ENCODE assay signal across 7 cellular contexts in the genomic region with DNA sequence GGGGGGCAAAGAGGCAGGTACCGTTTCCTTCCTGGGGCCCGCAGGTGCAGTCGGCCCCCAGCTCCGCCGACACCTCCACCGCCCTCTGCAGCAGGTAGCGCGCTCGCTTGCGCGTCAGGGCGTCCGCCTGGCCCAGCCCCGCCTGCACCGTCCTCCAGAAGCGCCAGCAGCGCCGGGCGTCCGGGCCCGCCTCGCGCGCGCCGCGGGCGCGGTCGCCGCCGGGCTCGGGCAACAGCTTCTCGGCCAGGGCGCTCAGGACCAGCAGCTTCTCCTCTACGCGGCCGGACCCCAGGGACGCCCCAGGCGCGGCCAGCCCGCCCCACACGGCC. TPM values are rescaled to one million over a fixed set of nuclear protein-coding genes. Genes with fewer than 3 reads are reported as not detected.
DNase-seq lines count a peak whose midpoint lies in the region; ATAC-seq and TF ChIP-seq lines count a peak whose summit lies in the region.

No MANE protein-coding gene starts in this region.

- H3K36me3 ChIP-seq in lower lobe of right lung = no peaks in the 10 kb centered on the region

- peak overlapping the region; percentile 85 for H3K4me3 Mint-ChIP-seq in activated B cell treated with CpG ODN at 0.5 μM for 24 hours

- H3K27ac ChIP-seq in lower lobe of right lung = peak overlapping the region; percentile 91

- peak; percentile 58 for DNase-seq in NCI-H1092 (lab: John Stamatoyannopoulos, UW)
- DNase-seq in activated B cell treated with CpG ODN at 0.5 μM for 24 hours = no peak
- DNase-seq in cerebellum (ENCODE audit: low spot score) = peak; percentile 78
- peak; percentile 81 for DNase-seq in lower lobe of right lung
- DNase-seq in stimulated activated CD8-positive, alpha-beta memory T cell treated with anti-CD3 and anti-CD28 coated beads, Interleukin-12 subunit alpha, Interleukin-12 subunit beta, amount 100 ng/mL, for 1 hour (ENCODE audit: low read depth) = peak; percentile 45

- TF ChIP-seq CTCF in activated B cell treated with CpG ODN at 0.5 μM for 24 hours (IDR thresholded peaks at IDR 0.05) (no peak), lower lobe of right lung (IDR thresholded peaks at IDR 0.05) (no peak)

- intact Hi-C loops in activated B cell treated with CpG ODN at 0.5 μM for 24 hours (cut with micrococcal nuclease) = loop anchor here (1.0 to 5.0 kb wide), 7 partner anchors 105 to 1024 kb away; a partner anchor contains a TSS
- intact Hi-C loops in lower lobe of right lung (cut with DNase I) = no loop called here

- H3K4me1 ChIP-seq in lower lobe of right lung = peaks cover 19% of the 10 kb centered on the region

- peak overlapping the region; percentile 85 for H3K4me3 ChIP-seq in lower lobe of right lung

- peaks cover 3% of the 10 kb centered on the region for H3K36me3 Mint-ChIP-seq in activated B cell treated with CpG ODN at 0.5 μM for 24 hours (ENCODE audit: low read depth)

- peaks cover 6% of the 10 kb centered on the region for H3K9me3 Mint-ChIP-seq in activated B cell treated with CpG ODN at 0.5 μM for 24 hours

- H3K9me3 ChIP-seq in lower lobe of right lung = no peaks in the 10 kb centered on the region

- H3K27ac Mint-ChIP-seq in activated B cell treated with CpG ODN at 0.5 μM for 24 hours = peak overlapping the region; percentile 88

- H3K27me3 Mint-ChIP-seq in activated B cell treated with CpG ODN at 0.5 μM for 24 hours = peaks cover 5% of the 10 kb centered on the region

- CTCF ChIA-PET in activated B cell treated with CpG ODN at 0.5 μM for 24 hours (lab: Charles Lee) = interaction anchor here (3.2 kb wide), 1 partner anchor 9 kb away, joined by 7 read pairs; no protein-coding TSS in a partner anchor

- peaks cover 49% of the 10 kb centered on the region for H3K4me1 Mint-ChIP-seq in activated B cell treated with CpG ODN at 0.5 μM for 24 hours

- H3K27me3 ChIP-seq in lower lobe of right lung (ENCODE audit: low read depth) = no peaks in the 10 kb centered on the region

- POLR2A ChIA-PET in activated B cell treated with CpG ODN at 0.5 μM for 24 hours (lab: Charles Lee) = interaction anchor here (0.6 to 2.4 kb wide), 14 partner anchors 9 to 1026 kb away, joined by 3 to 13 read pairs (median 4); a partner anchor contains a TSS

- ATAC-seq in GM18508 (IDR thresholded peaks at IDR 0.05; ENCODE audit: insufficient read depth, unreplicated experiment) (peak; percentile 26), HG02588 (IDR thresholded peaks at IDR 0.05; ENCODE audit: unreplicated experiment) (peak; percentile 64), activated B cell treated with CpG ODN at 0.5 μM for 24 hours (ENCODE audit: low read depth) (peak; percentile 70), lower lobe of right lung (peak; percentile 87 to 89)

RNA-seq across cellular contexts. Expression of a gene that starts 0.9 kb away (rescaled TPM):
- total RNA-seq in activated B cell treated with CpG ODN at 0.5 μM for 24 hours (27.0 and 30.4 TPM in 2 replicates), cerebellum (88.7 TPM), lower lobe of right lung (24.6 TPM)

Comparison
In these comparisons a context has a peak if more than half of its experiments do, and no peak if none do; other contexts are left out.
1. ATAC-seq: peak in every context shown above with its lines; median percentile 88 in lower lobe of right lung; 70 in activated B cell treated with CpG ODN at 0.5 μM for 24 hours; 64 in HG02588; 26 in GM18508.